In genomic region chr5:77776606-77777206, GRCh38 we compare ENCODE assay signal across 8 cellular contexts. TPM values are rescaled to one million over a fixed set of nuclear protein-coding genes. Genes with fewer than 3 reads are reported as not detected.
DNase-seq lines count a peak whose midpoint lies in the region; ATAC-seq, FAIRE-seq and TF ChIP-seq lines count a peak whose summit lies in the region.

No MANE protein-coding gene starts in this region.

- H3K36me3 Mint-ChIP-seq in mesothelial cell of epicardium, result peaks cover 2% of the 10 kb centered on the region

- H3K4me1 ChIP-seq in A549, result peaks cover 33% of the 10 kb centered on the region
- H3K4me1 ChIP-seq in HCT116 (ENCODE audit: control insufficient read depth in 1 of 2, insufficient read depth in 2 of 2, low read length in 2 of 2), result peaks cover 7 to 30% of the 10 kb centered on the region in 2 experiments

- H4K20me1 ChIP-seq in HCT116 (ENCODE audit: insufficient read depth), result peaks cover 3% of the 10 kb centered on the region; the same call in 1 of the 2 replicates

- BruUV-seq in HCT116 (replicated peaks; lab: Mats Ljungman, UMichigan), result TSS peak; percentile 87

- no peaks in the 10 kb centered on the region for H3K9me2 ChIP-seq in HCT116 (ENCODE audit: insufficient read depth)

- intact Hi-C loops in HCT116 (cut with micrococcal nuclease), result no loop called here

- CTCF ChIA-PET in A549 (lab: Yijun Ruan, JAX), result interaction anchor here (0.6 to 1.2 kb wide), 4 partner anchors 11 to 377 kb away, joined by 3 to 4 read pairs (median 3); no protein-coding TSS in a partner anchor
- CTCF ChIA-PET in HCT116 (lab: Charles Lee), result no interaction called here

- no peak for FAIRE-seq in A549 (lab: Jason Lieb, UNC)

- TF ChIP-seq EP300 in A549 (IDR thresholded peaks at IDR 0.05), result no peak

- peaks cover 31% of the 10 kb centered on the region for H3K4me1 Mint-ChIP-seq in mesothelial cell of epicardium

- RAD21 ChIA-PET in HCT116 (lab: Charles Lee; ENCODE audit: low non-redundant PET in 1 of 2, low total read pairs in 2 of 2, uncharacterized antibody in 2 of 2, unreplicated experiment in 2 of 2), result no interaction called here

- 23% methylated on average over 11 of the region's 11 CpGs for WGBS in A549 (ENCODE audit: missing lambda C conversion rate)

- peaks cover 4 to 6% of the 10 kb centered on the region in 2 experiments; a peak in 3 of 4 replicates for H3K36me3 ChIP-seq in HCT116 (ENCODE audit: control insufficient read depth in 1 of 2, insufficient read depth in 2 of 2, low read length in 2 of 2)

- H3K4me3 Mint-ChIP-seq in mesothelial cell of epicardium, result peak overlapping the region; percentile 83

- no peak for TF ChIP-seq CTCF in A549 (IDR thresholded peaks at IDR 0.05)
- no peak for TF ChIP-seq CTCF in HCT116 (IDR thresholded peaks at IDR 0.05 in 2 of 3, conservative IDR thresholded peaks at IDR 0.05 in 1 of 3; ENCODE audit: borderline replicate concordance in 1 of 3, insufficient read depth in 1 of 3, low read depth in 2 of 3, low read length in 2 of 3)
- TF ChIP-seq CTCF in mesothelial cell of epicardium (IDR thresholded peaks at IDR 0.05; ENCODE audit: unreplicated experiment), result no peak

- DNase-seq in A549 (ENCODE audit: low read depth in 1 of 2, low spot score in 1 of 2) (no peak), HCT116 (ENCODE audit: low read depth, low spot score) (no peak), amniotic epithelial cell (ENCODE audit: low read depth) (peak; percentile 57), mesothelial cell of epicardium (ENCODE audit: low spot score in 2 of 2, unreplicated experiment in 2 of 2) (no peak), A172 (ENCODE audit: low spot score) (no peak), amniotic stem cell (lab: John Stamatoyannopoulos, UW) (no peak), NCI-H146 (lab: John Stamatoyannopoulos, UW) (no peak)

- no peaks in the 10 kb centered on the region for H3K9me3 ChIP-seq in A549
- no peaks in the 10 kb centered on the region for H3K9me3 ChIP-seq in HCT116 (ENCODE audit: control insufficient read depth in 1 of 2, insufficient read depth in 1 of 2, low read depth in 1 of 2, low read length in 2 of 2)

- peak overlapping the region; percentile 95 for H2AFZ ChIP-seq in HCT116 (ENCODE audit: low read depth, low read length, poor library complexity, severe bottlenecking)

- H3K9ac ChIP-seq in HCT116 (ENCODE audit: low read length), result peak overlapping the region; percentile 92

- H3K4me3 ChIP-seq in A549 (peak overlapping the region; percentile 84), HCT116 (replicated peaks in 1 of 2; ENCODE audit: low read depth in 1 of 2, low read length in 2 of 2) (peak overlapping the region; percentile 77)

- TF ChIP-seq RAD21 in A549 (conservative IDR thresholded peaks at IDR 0.05 in 1 of 2, IDR thresholded peaks at IDR 0.05 in 1 of 2) (no peak), HCT116 (IDR thresholded peaks at IDR 0.05; ENCODE audit: low read depth) (no peak)

- H3K27ac ChIP-seq in A549 (peak overlapping the region; percentile 92 to 95), HCT116 (ENCODE audit: low read depth, low read length) (peak overlapping the region; percentile 29; the same call in 1 of the 2 replicates)

- POLR2A ChIA-PET in A549 (lab: Yijun Ruan, JAX), result no interaction called here
- POLR2A ChIA-PET in HCT116 (lab: Charles Lee), result no interaction called here

- TF ChIP-seq POLR2A in A549 (IDR thresholded peaks at IDR 0.05; ENCODE audit: low read length), result no peak
- peak; percentile 5 for TF ChIP-seq POLR2A in HCT116 (IDR thresholded peaks at IDR 0.05; ENCODE audit: borderline replicate concordance, extremely low read depth, insufficient read depth, insufficient read length)

- ATAC-seq in A549 (no peak; a peak in 1 of 6 replicates), HCT116 (no peak), HG02678 (IDR thresholded peaks at IDR 0.05; ENCODE audit: unreplicated experiment) (no peak)

- peak overlapping the region; percentile 95 for H3K27ac Mint-ChIP-seq in mesothelial cell of epicardium

- H3K4me2 ChIP-seq in A549 (peak overlapping the region; percentile 93), HCT116 (ENCODE audit: low read length) (peak overlapping the region; percentile 95)

- H3K27me3 ChIP-seq in HCT116 (ENCODE audit: insufficient read depth, low read length), result no peaks in the 10 kb centered on the region

- H3K27me3 Mint-ChIP-seq in mesothelial cell of epicardium (ENCODE audit: low read depth), result no peaks in the 10 kb centered on the region

- H3K79me2 ChIP-seq in HCT116 (ENCODE audit: insufficient read depth, low read length), result peaks cover 43% of the 10 kb centered on the region

- H3K9me3 Mint-ChIP-seq in mesothelial cell of epicardium, result no peaks in the 10 kb centered on the region

TF ChIP-seq in A549, 52 proteins besides CTCF, POLR2A, EP300 and RAD21:
- TF ChIP-seq USF2 (IDR thresholded peaks at IDR 0.05) (no peak), FOSL2 (IDR thresholded peaks at IDR 0.05) (no peak), FOSL2 (CRISPR knock-in tag; IDR thresholded peaks at IDR 0.05) (no peak), FOXS1 (CRISPR knock-in tag; IDR thresholded peaks at IDR 0.05) (no peak), HOXB5 (CRISPR knock-in tag; IDR thresholded peaks at IDR 0.05) (no peak)
- TF ChIP-seq, protein P1, sequence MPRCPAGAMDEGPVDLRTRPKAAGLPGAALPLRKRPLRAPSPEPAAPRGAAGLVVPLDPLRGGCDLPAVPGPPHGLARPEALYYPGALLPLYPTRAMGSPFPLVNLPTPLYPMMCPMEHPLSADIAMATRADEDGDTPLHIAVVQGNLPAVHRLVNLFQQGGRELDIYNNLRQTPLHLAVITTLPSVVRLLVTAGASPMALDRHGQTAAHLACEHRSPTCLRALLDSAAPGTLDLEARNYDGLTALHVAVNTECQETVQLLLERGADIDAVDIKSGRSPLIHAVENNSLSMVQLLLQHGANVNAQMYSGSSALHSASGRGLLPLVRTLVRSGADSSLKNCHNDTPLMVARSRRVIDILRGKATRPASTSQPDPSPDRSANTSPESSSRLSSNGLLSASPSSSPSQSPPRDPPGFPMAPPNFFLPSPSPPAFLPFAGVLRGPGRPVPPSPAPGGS (IDR thresholded peaks at IDR 0.05), result no peak
TF ChIP-seq in A549: peak in this region for 0.

TF ChIP-seq in HCT116, 20 proteins besides CTCF, POLR2A, EP300 and RAD21:
- TF ChIP-seq ZBTB33 (IDR thresholded peaks at IDR 0.05; ENCODE audit: extremely low read depth, insufficient replicate concordance, low read length) (no peak), EZH2 (IDR thresholded peaks at IDR 0.05) (no peak), EGR1 (IDR thresholded peaks at IDR 0.05; ENCODE audit: low read depth) (no peak), CBX3 (IDR thresholded peaks at IDR 0.05; ENCODE audit: low read depth) (no peak), JUND (IDR thresholded peaks at IDR 0.05) (no peak), TCF7L2 (IDR thresholded peaks at IDR 0.05; ENCODE audit: borderline replicate concordance, extremely low read depth, insufficient read depth, insufficient read length) (no peak), EZH2phosphoT487 (IDR thresholded peaks at IDR 0.05; ENCODE audit: borderline replicate concordance) (no peak), ZFX (IDR thresholded peaks at IDR 0.05) (no peak)

RNA-seq across cellular contexts. Expression of gene TBCA, which starts 0.6 kb away (rescaled TPM):
- polyA plus RNA-seq in A549 (2011; rRNA removed) (175 and 373 TPM in 2 replicates), A549 (2017; fragmentation: RNase III; extraction: RNeasy Plus Mini Kit Qiagen cat#74134 plus additional on column Dnase treatment) (463 to 530 TPM (median 484 TPM) in 3 replicates)
- polyA plus RNA-seq in A549 (2012; cell fraction: cytosol; rRNA removed), result 96.9 and 183 TPM in 2 replicates
- 30.9 and 49.4 TPM in 2 replicates for polyA plus RNA-seq in A549 (2012; cell fraction: nucleus; rRNA removed)
- polyA minus RNA-seq in A549 (2011; rRNA and poly(A)+ RNA removed), result 11.0 and 11.6 TPM in 2 replicates
- total RNA-seq in HCT116 (2021; ENCODE audit: unreplicated experiment) (317 TPM), mesothelial cell of epicardium (213 to 236 TPM (median 221 TPM) in 3 replicates)
- polyA plus RNA-seq in HCT116 (2012), result 93.0 and 163 TPM in 2 replicates
- 310 and 576 TPM in 2 replicates for total RNA-seq in A172 (2014; rRNA removed; shearing (Covaris generic))

Comparison
In these comparisons a context has a peak if more than half of its experiments do, and no peak if none do; other contexts are left out.
1. Of the 6 proteins assayed by ChIP-seq in both A549 and HCT116: peak only in A549: none; only in HCT116: POLR2A; in both: none; in neither: 5.